In genomic region chr16:56973899-56974298, GRCh38 we compare ENCODE assay signal across 1 cellular context.
TF ChIP-seq lines count a peak whose summit lies in the region.

No MANE protein-coding gene starts in this region.

TF ChIP-seq in K562, 482 proteins besides CTCF, POLR2A, EP300 and RAD21:
- TF ChIP-seq TCF3 (CRISPR knock-in tag; IDR thresholded peaks at IDR 0.05): peak; percentile 27; the same call in 1 of the 2 replicates
- peak; percentile 39; the same call in 1 of the 2 replicates for TF ChIP-seq CBFA2T2 (conservative IDR thresholded peaks at IDR 0.05)
- peak; percentile 40 for TF ChIP-seq TAL1 (IDR thresholded peaks at IDR 0.05)
- peak; percentile 16; the same call in 1 of the 2 replicates for TF ChIP-seq ARID1B (IDR thresholded peaks at IDR 0.05)
